ENCODE assay signal across 16 cellular contexts in genomic region chr1:199403421-199404116, GRCh38.
DNase-seq lines count a peak whose midpoint lies in the region; ATAC-seq and TF ChIP-seq lines count a peak whose summit lies in the region.
"Had no signal": no experiment of that assay in that cellular context is flagged by ENCODE, and none has a peak within 500 bp of the region (broad histone marks: within the 10 kb centered on the region; RNA-seq: fewer than 3 reads in every experiment).

No MANE protein-coding gene starts in this region.

- H3K79me1 ChIP-seq in mesenchymal stem cell (replicated peaks; ENCODE audit: low read length, poor library complexity, severe bottlenecking): no peaks in the 10 kb centered on the region

- TF ChIP-seq EP300 in suprapubic skin (IDR thresholded peaks at IDR 0.05): no peak

- no peak overlapping the region for H2BK120ac ChIP-seq in mesenchymal stem cell (ENCODE audit: low read depth, low read length)

- no peak overlapping the region for H3K4me2 ChIP-seq in mesenchymal stem cell (ENCODE audit: low read length, poor library complexity, severe bottlenecking)

- H3K14ac ChIP-seq in mesenchymal stem cell (ENCODE audit: low read length in 2 of 2): no peak overlapping the region

- H2BK15ac ChIP-seq in mesenchymal stem cell (ENCODE audit: low read depth, poor library complexity, severe bottlenecking): no peak overlapping the region

- H3K27ac ChIP-seq in mesenchymal stem cell (ENCODE audit: low read length, poor library complexity, severe bottlenecking) (peak overlapping the region; percentile 74), suprapubic skin (no peak overlapping the region)
- H3K27ac ChIP-seq: C4-2B, esophagus muscularis mucosa, prostate gland had no signal

- H2AFZ ChIP-seq in mesenchymal stem cell (ENCODE audit: low read depth, low read length): no peak overlapping the region

- H4K91ac ChIP-seq in mesenchymal stem cell (ENCODE audit: low read length): no peak overlapping the region

- H3K9ac ChIP-seq in mesenchymal stem cell (ENCODE audit: low read length): no peak overlapping the region

- no peak overlapping the region for H2AK5ac ChIP-seq in mesenchymal stem cell (ENCODE audit: low read length, severe bottlenecking)

- no peaks in the 10 kb centered on the region for H3K4me1 ChIP-seq in mesenchymal stem cell (ENCODE audit: control insufficient read depth, insufficient read depth, low read depth, low read length)
- H3K4me1 ChIP-seq in suprapubic skin: no peaks in the 10 kb centered on the region
- H3K4me1 ChIP-seq: prostate gland had no signal

- H2BK5ac ChIP-seq in mesenchymal stem cell (ENCODE audit: low read depth, low read length, poor library complexity, severe bottlenecking): no peak overlapping the region

- H4K8ac ChIP-seq in mesenchymal stem cell (ENCODE audit: low read length): no peak overlapping the region

- DNase-seq in Ammon's horn (ENCODE audit: low spot score) (peak; percentile 4), LHCN-M2 (ENCODE audit: low read depth) (peak; percentile 73), astrocyte of the spinal cord (ENCODE audit: low read depth, low spot score) (peak; percentile 90), mesenchymal stem cell (peak; percentile 8), suprapubic skin (ENCODE audit: low spot score in 2 of 2) (no peak), COR-L47 (lab: John Stamatoyannopoulos, UW) (no peak)
- DNase-seq: activated CD8-positive, alpha-beta T cell treated with anti-CD3 and anti-CD28 coated beads, Interleukin-2, amount 10 ng/mL, durations not matched to agents 7 days and 5 days; activated gamma-delta T cell treated with Interleukin-2 at 50 U/mL for 16 hours; immature natural killer cell; mucosa of descending colon; stimulated activated CD4-positive, alpha-beta T cell treated with anti-CD3 and anti-CD28 coated beads, Interleukin-2, amount 100 ng/mL, for 24 hours had no signal

- H3K23ac ChIP-seq in mesenchymal stem cell (ENCODE audit: low read length in 2 of 2): no peak overlapping the region

- no peak overlapping the region for H2BK12ac ChIP-seq in mesenchymal stem cell (ENCODE audit: low read length in 2 of 2)

- in situ Hi-C loops in astrocyte of the spinal cord (cut with HindIII; ENCODE audit: low sequenced_read_pairs): no loop called here

- no peak for ATAC-seq in HG02759 (IDR thresholded peaks at IDR 0.05; ENCODE audit: unreplicated experiment)
- ATAC-seq in HG03520 (IDR thresholded peaks at IDR 0.05; ENCODE audit: unreplicated experiment): no peak
- ATAC-seq: activated CD8-positive, alpha-beta T cell treated with anti-CD3 and anti-CD28 coated beads, Interleukin-2, amount 10 ng/mL, durations not matched to agents 7 days and 5 days; mucosa of descending colon had no signal

- 100% methylated on average over 1 of the region's 1 CpG for WGBS in mesenchymal stem cell
- WGBS in suprapubic skin: 38% methylated on average over 1 of the region's 1 CpG

- H3K9me3 ChIP-seq in mesenchymal stem cell (ENCODE audit: control insufficient read depth, low read length) (no peaks in the 10 kb centered on the region), suprapubic skin (no peaks in the 10 kb centered on the region)
- H3K9me3 ChIP-seq: mucosa of descending colon, prostate gland had no signal

- no peak overlapping the region for H3K18ac ChIP-seq in mesenchymal stem cell (ENCODE audit: low read depth in 1 of 2, low read length in 2 of 2)

- H3K4me3 ChIP-seq in astrocyte of the spinal cord (ENCODE audit: low read depth, low read length) (no peak overlapping the region), mesenchymal stem cell (ENCODE audit: insufficient read depth in 1 of 2, low read depth in 1 of 2, low read length in 2 of 2) (no peak overlapping the region), suprapubic skin (no peak overlapping the region)
- H3K4me3 ChIP-seq: esophagus muscularis mucosa, mucosa of descending colon, prostate gland had no signal

- no peak for TF ChIP-seq CTCF in astrocyte of the spinal cord (IDR thresholded peaks at IDR 0.05; ENCODE audit: low read depth, low read length)
- no peak for TF ChIP-seq CTCF in suprapubic skin (IDR thresholded peaks at IDR 0.05)

- no peak for TF ChIP-seq POLR2A in suprapubic skin (IDR thresholded peaks at IDR 0.05)

- H3K36me3 ChIP-seq in mesenchymal stem cell (ENCODE audit: control insufficient read depth in 1 of 2, insufficient read depth in 2 of 2, low read depth in 1 of 2, low read length in 2 of 2) (no peaks in the 10 kb centered on the region), suprapubic skin (no peaks in the 10 kb centered on the region)
- H3K36me3 ChIP-seq: esophagus muscularis mucosa, prostate gland had no signal

- H3K4ac ChIP-seq in mesenchymal stem cell (ENCODE audit: low read depth in 1 of 2, low read length in 2 of 2): no peak overlapping the region

- H3K27me3 ChIP-seq in mesenchymal stem cell (ENCODE audit: control insufficient read depth in 1 of 2, insufficient read depth in 1 of 2, low read length in 2 of 2) (no peaks in the 10 kb centered on the region), suprapubic skin (no peaks in the 10 kb centered on the region)
- H3K27me3 ChIP-seq: esophagus muscularis mucosa had no signal

Comparison
In these comparisons a context has a peak if more than half of its experiments do, and no peak if none do; other contexts are left out.
1. DNase-seq: peak in Ammon's horn (single experiment), LHCN-M2 (single experiment), astrocyte of the spinal cord (single experiment) and mesenchymal stem cell (single experiment); none in suprapubic skin (0 of 2) and COR-L47 (single experiment).